In the genomic region with DNA sequence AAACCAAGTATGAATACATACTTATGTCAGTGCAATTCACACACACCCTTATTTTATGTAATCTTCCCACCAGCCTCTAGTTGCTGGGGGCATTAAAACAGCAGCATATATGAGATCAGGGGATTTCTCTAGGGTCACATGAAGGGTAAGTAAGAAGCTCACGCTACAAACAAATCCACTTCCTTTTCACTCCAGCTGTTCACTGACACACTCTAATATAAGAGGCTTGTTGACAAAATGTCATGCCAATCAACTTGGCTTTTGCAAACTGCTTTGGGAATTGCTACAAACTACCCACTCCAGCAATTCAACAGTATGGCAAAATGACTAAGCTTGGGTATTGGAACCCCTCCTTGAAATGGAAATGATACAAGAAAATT, we compare ENCODE assay signal across 8 cellular contexts. TPM values are rescaled to one million over a fixed set of nuclear protein-coding genes. Genes with fewer than 3 reads are reported as not detected.
DNase-seq lines count a peak whose midpoint lies in the region; ATAC-seq and TF ChIP-seq lines count a peak whose summit lies in the region.

No MANE protein-coding gene starts in this region.

- peak; percentile 81 for ATAC-seq in activated naive CD8-positive, alpha-beta T cell treated with anti-CD3 and anti-CD28 coated beads, Interleukin-2, amount 10 ng/mL, durations not matched to agents 7 days and 5 days (ENCODE audit: low read depth)
- peak; percentile 94 for ATAC-seq in HG02973 (IDR thresholded peaks at IDR 0.05; ENCODE audit: unreplicated experiment)
- peak; percentile 71 for ATAC-seq in PC-3

- no peaks in the 10 kb centered on the region for H3F3A ChIP-seq in PC-3 (ENCODE audit: low read length, unreplicated experiment)

- no peaks in the 10 kb centered on the region for H3K27me3 Mint-ChIP-seq in activated naive CD8-positive, alpha-beta T cell treated with anti-CD3 and anti-CD28 coated beads, Interleukin-2, amount 10 ng/mL, durations not matched to agents 7 days and 5 days
- no peaks in the 10 kb centered on the region for H3K27me3 Mint-ChIP-seq in activated naive CD8-positive, alpha-beta T cell treated with anti-CD3 and anti-CD28 coated beads for 36 hours

- H3K27me3 ChIP-seq in PC-3 (ENCODE audit: low read length) = no peaks in the 10 kb centered on the region

- H3K4me3 Mint-ChIP-seq in activated naive CD8-positive, alpha-beta T cell treated with anti-CD3 and anti-CD28 coated beads, Interleukin-2, amount 10 ng/mL, durations not matched to agents 7 days and 5 days = no peak overlapping the region
- H3K4me3 Mint-ChIP-seq in activated naive CD8-positive, alpha-beta T cell treated with anti-CD3 and anti-CD28 coated beads for 36 hours = no peak overlapping the region

- H3K9me3 Mint-ChIP-seq in activated naive CD8-positive, alpha-beta T cell treated with anti-CD3 and anti-CD28 coated beads, Interleukin-2, amount 10 ng/mL, durations not matched to agents 7 days and 5 days = no peaks in the 10 kb centered on the region
- H3K9me3 Mint-ChIP-seq in activated naive CD8-positive, alpha-beta T cell treated with anti-CD3 and anti-CD28 coated beads for 36 hours = no peaks in the 10 kb centered on the region

- H3K79me2 ChIP-seq in PC-3 (ENCODE audit: low read length) = peaks cover 89% of the 10 kb centered on the region

- H3K27ac Mint-ChIP-seq in activated naive CD8-positive, alpha-beta T cell treated with anti-CD3 and anti-CD28 coated beads, Interleukin-2, amount 10 ng/mL, durations not matched to agents 7 days and 5 days = no peak overlapping the region
- no peak overlapping the region for H3K27ac Mint-ChIP-seq in activated naive CD8-positive, alpha-beta T cell treated with anti-CD3 and anti-CD28 coated beads for 36 hours

- H3K9ac ChIP-seq in PC-3 (ENCODE audit: low read length) = peak overlapping the region; percentile 40

- H3K9me2 ChIP-seq in PC-3 (replicated peaks; ENCODE audit: low read length) = no peaks in the 10 kb centered on the region

- peaks cover 30% of the 10 kb centered on the region for H3K4me1 Mint-ChIP-seq in activated naive CD8-positive, alpha-beta T cell treated with anti-CD3 and anti-CD28 coated beads, Interleukin-2, amount 10 ng/mL, durations not matched to agents 7 days and 5 days
- H3K4me1 Mint-ChIP-seq in activated naive CD8-positive, alpha-beta T cell treated with anti-CD3 and anti-CD28 coated beads for 36 hours = peaks cover 74% of the 10 kb centered on the region

- H3K4me2 ChIP-seq in PC-3 (ENCODE audit: low read length) = 0 out of 2 replicates have a peak overlapping the region, but pooled peaks have one; percentile 20

- peaks cover 17% of the 10 kb centered on the region for H3K4me1 ChIP-seq in PC-3 (ENCODE audit: insufficient read depth, low read length)

- intact Hi-C loops in PC-3 (cut with micrococcal nuclease) = loop anchor here (1.0 to 2.0 kb wide), 2 partner anchors 9 to 19 kb away; no protein-coding TSS in a partner anchor

- H4K20me1 ChIP-seq in PC-3 (ENCODE audit: low read length) = no peaks in the 10 kb centered on the region

- H2AFZ ChIP-seq in PC-3 (ENCODE audit: low read length) = no peak overlapping the region

- peak overlapping the region; percentile 82 for H3K27ac ChIP-seq in PC-3 (ENCODE audit: low read length)

- peaks cover 6% of the 10 kb centered on the region for H3K36me3 Mint-ChIP-seq in activated naive CD8-positive, alpha-beta T cell treated with anti-CD3 and anti-CD28 coated beads, Interleukin-2, amount 10 ng/mL, durations not matched to agents 7 days and 5 days
- H3K36me3 Mint-ChIP-seq in activated naive CD8-positive, alpha-beta T cell treated with anti-CD3 and anti-CD28 coated beads for 36 hours = peaks cover 9% of the 10 kb centered on the region

- CTCF ChIA-PET in PC-3 (lab: Charles Lee) = interaction anchor here (0.5 to 1.3 kb wide), 4 partner anchors 10 to 240 kb away, joined by 3 to 5 read pairs (median 4); no protein-coding TSS in a partner anchor

- POLR2A ChIA-PET in activated naive CD8-positive, alpha-beta T cell treated with anti-CD3 and anti-CD28 coated beads, Interleukin-2, amount 10 ng/mL, durations not matched to agents 7 days and 5 days (lab: Charles Lee) = no interaction called here
- POLR2A ChIA-PET in PC-3 (lab: Charles Lee; ENCODE audit: unreplicated experiment) = no interaction called here

- H3K36me3 ChIP-seq in PC-3 (ENCODE audit: low read depth, low read length) = peaks cover 9% of the 10 kb centered on the region; the same call in 1 of the 2 replicates

- no peak for TF ChIP-seq CTCF in PC-3 (conservative IDR thresholded peaks at IDR 0.05; ENCODE audit: low read depth, low read length)

- no TSS peak for BruUV-seq in PC-3 (replicated peaks; lab: Mats Ljungman, UMichigan)

- no peak for DNase-seq in activated naive CD8-positive, alpha-beta T cell treated with anti-CD3 and anti-CD28 coated beads, Interleukin-2, amount 10 ng/mL, durations not matched to agents 7 days and 5 days
- no peak for DNase-seq in activated naive CD8-positive, alpha-beta T cell treated with anti-CD3 and anti-CD28 coated beads for 36 hours
- DNase-seq in PC-3 (no peak), myocyte (ENCODE audit: low read depth) (peak; percentile 81), HUDEP-2 (lab: John Stamatoyannopoulos, UW; ENCODE audit: unreplicated experiment in 76 of 76) (no peak), ureter (ENCODE audit: low spot score) (no peak)
- no peak for DNase-seq in activated CD4-positive, CD25-positive, alpha-beta regulatory T cell treated with anti-CD3 and anti-CD28 coated beads, Interleukin-2, amount 50 U/mL, for 72 hours

- no peak overlapping the region for H3K4me3 ChIP-seq in PC-3 (ENCODE audit: low read length)

- H3K9me3 ChIP-seq in PC-3 (ENCODE audit: low read length) = no peaks in the 10 kb centered on the region

RNA-seq across cellular contexts. Expression of a gene that starts 10.3 kb away (rescaled TPM):
- 10 to 100 TPM; 21.4 to 21.8 TPM for total RNA-seq in activated naive CD8-positive, alpha-beta T cell treated with anti-CD3 and anti-CD28 coated beads, Interleukin-2, amount 10 ng/mL, durations not matched to agents 7 days and 5 days
- total RNA-seq in activated naive CD8-positive, alpha-beta T cell treated with anti-CD3 and anti-CD28 coated beads for 36 hours = 10 to 100 TPM; 25.7 to 27.0 TPM
- total RNA-seq in PC-3 (2014; rRNA removed) (37.7 and 37.9 TPM in 2 replicates), myocyte (111 and 166 TPM in 2 replicates), ureter (64.1 TPM)
- polyA plus RNA-seq in myocyte (2012) = 66.3 TPM

RNA-seq across cellular contexts. Expression of a gene that starts 57.0 kb away (rescaled TPM):
- not detected for total RNA-seq in activated naive CD8-positive, alpha-beta T cell treated with anti-CD3 and anti-CD28 coated beads, Interleukin-2, amount 10 ng/mL, durations not matched to agents 7 days and 5 days
- not detected for total RNA-seq in activated naive CD8-positive, alpha-beta T cell treated with anti-CD3 and anti-CD28 coated beads for 36 hours
- total RNA-seq in PC-3 (2014; rRNA removed) (not detected in 2 replicates), myocyte (0.05 TPM in 1 of 2 replicates, not detected in the other), ureter (0.10 TPM)
- polyA plus RNA-seq in myocyte (2012) = 0.06 TPM
